ENCODE assay signal across 20 cellular contexts in the genomic region with DNA sequence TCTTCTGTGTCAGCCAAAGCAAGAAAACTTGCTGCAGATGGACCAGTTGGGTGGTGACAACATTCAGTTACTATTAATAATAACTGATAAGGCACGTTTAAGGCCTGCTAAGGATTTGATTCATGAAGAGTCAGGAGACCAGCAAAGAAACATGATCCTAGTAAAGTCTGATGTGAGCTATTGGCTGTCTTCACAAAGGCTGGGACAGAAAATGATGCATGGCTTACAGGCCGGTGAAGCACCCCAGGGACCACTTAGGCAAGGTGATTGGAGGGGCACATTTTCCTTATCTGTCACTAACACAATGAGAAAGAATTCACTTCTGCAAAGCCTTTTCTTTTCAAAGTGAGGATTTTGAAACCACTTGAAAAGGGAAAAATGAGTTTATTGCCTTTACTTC.
A peak's percentile ranks its signal among the peaks of the same experiment; 100 is the strongest.
DNase-seq lines count a peak whose midpoint lies in the region; ATAC-seq and TF ChIP-seq lines count a peak whose summit lies in the region.
"Had no signal": no experiment of that assay in that cellular context is flagged by ENCODE, and none has a peak within 500 bp of the region (broad histone marks: within the 10 kb centered on the region; RNA-seq: fewer than 3 reads in every experiment).

No MANE protein-coding gene starts in this region.

- H4K5ac ChIP-seq in IMR-90 (ENCODE audit: low read depth, low read length), result no peak overlapping the region

- H4K8ac ChIP-seq in IMR-90 (ENCODE audit: low read depth in 2 of 2, low read length in 2 of 2), result no peak overlapping the region

- H3K27ac ChIP-seq in IMR-90 (ENCODE audit: insufficient read depth, low read length), result no peak overlapping the region
- peak overlapping the region; percentile 55 for H3K27ac ChIP-seq in neural cell (ENCODE audit: low read length)
- H3K27ac ChIP-seq: HL-60 had no signal

- peak overlapping the region; percentile 1; the same call in 1 of the 2 replicates for H3K4me2 ChIP-seq in IMR-90 (ENCODE audit: low read depth, low read length)
- no peak overlapping the region for H3K4me2 ChIP-seq in neural cell (ENCODE audit: low read length)
- H3K4me2 ChIP-seq: SK-N-SH had no signal

- H3K4ac ChIP-seq in IMR-90 (ENCODE audit: low read depth, low read length), result peak overlapping the region; percentile 39; the same call in 1 of the 2 replicates

- ATAC-seq in IMR-90 (ENCODE audit: low read depth), result peak; percentile 44; the same call in 1 of the 2 replicates
- ATAC-seq in HG03521 (IDR thresholded peaks at IDR 0.05; ENCODE audit: unreplicated experiment), result no peak
- ATAC-seq: Panc1 had no signal

- no peak overlapping the region for H2AK5ac ChIP-seq in IMR-90 (ENCODE audit: low read depth, low read length)

- H3K4me3 ChIP-seq in IMR-90 (ENCODE audit: insufficient read depth, low read depth, low read length) (no peak overlapping the region), choroid plexus epithelial cell (ENCODE audit: low read depth, low read length) (no peak overlapping the region), neural cell (ENCODE audit: low read length) (peak overlapping the region; percentile 2)

- dilution Hi-C loops in IMR-90 (cut with HindIII; ENCODE audit: low sequenced_read_pairs, unreplicated experiment), result no loop called here

- no peak overlapping the region; the same call in 2 of the 3 replicates for H2BK15ac ChIP-seq in IMR-90 (ENCODE audit: low read depth, low read length)

- no peak overlapping the region for H2BK120ac ChIP-seq in IMR-90 (ENCODE audit: low read depth, low read length)

- H3K79me1 ChIP-seq in IMR-90 (ENCODE audit: low read depth in 1 of 2, low read length in 2 of 2), result no peaks in the 10 kb centered on the region

- no peaks in the 10 kb centered on the region for H3K9me2 ChIP-seq in neural cell (ENCODE audit: insufficient read depth, low read length)
- H3K9me2 ChIP-seq: SK-N-SH had no signal

- H3K36me3 ChIP-seq in IMR-90 (ENCODE audit: control insufficient read depth, insufficient read depth, low read length) (no peaks in the 10 kb centered on the region), neural cell (ENCODE audit: insufficient read depth, low read length) (no peaks in the 10 kb centered on the region)

- peaks cover 7% of the 10 kb centered on the region for H3K4me1 ChIP-seq in IMR-90 (ENCODE audit: control insufficient read depth, insufficient read depth, low read length)

- no peaks in the 10 kb centered on the region for H3K27me3 ChIP-seq in IMR-90 (ENCODE audit: control insufficient read depth, insufficient read depth, low read length)
- no peaks in the 10 kb centered on the region for H3K27me3 ChIP-seq in neural cell (ENCODE audit: insufficient read depth, low read depth, low read length)

- H2AK9ac ChIP-seq in IMR-90 (replicated peaks; ENCODE audit: low read depth, low read length, poor library complexity), result no peak overlapping the region

- H3K56ac ChIP-seq in IMR-90 (ENCODE audit: extremely low read depth, insufficient read depth, low read length), result no peak overlapping the region

- H4K20me1 ChIP-seq in IMR-90 (ENCODE audit: insufficient read depth, low read length) (no peaks in the 10 kb centered on the region), neural cell (ENCODE audit: insufficient read depth) (no peaks in the 10 kb centered on the region)

- CTCF ChIA-PET in IMR-90 (lab: Yijun Ruan, JAX), result no interaction called here

- no CpG with 5 or more reads among the region's 2 CpGs for WGBS in IMR-90 (ENCODE audit: extremely low coverage in 2 of 2, insufficient read length in 1 of 2), 2 experiments

- BruUV-seq in IMR-90 (replicated peaks; lab: Mats Ljungman, UMichigan), result no TSS peak

- peak; percentile 63 for TF ChIP-seq EP300 in neural cell (conservative IDR thresholded peaks at IDR 0.05; ENCODE audit: poor library complexity, severe bottlenecking)

- no peak overlapping the region; the same call in 1 of the 2 replicates for H3K14ac ChIP-seq in IMR-90 (replicated peaks; ENCODE audit: low read depth, low read length)

- H3F3A ChIP-seq in neural cell (ENCODE audit: insufficient read depth, low read length, poor library complexity, severe bottlenecking), result no peaks in the 10 kb centered on the region

- no peak overlapping the region for H4K91ac ChIP-seq in IMR-90 (ENCODE audit: insufficient read depth, low read depth, low read length)

- intact Hi-C loops in IMR-90 (cut with micrococcal nuclease), result no loop called here

- TF ChIP-seq POLR2A in IMR-90 (IDR thresholded peaks at IDR 0.05; ENCODE audit: low read depth, low read length), result no peak

- TF ChIP-seq CTCF in IMR-90 (conservative IDR thresholded peaks at IDR 0.05; ENCODE audit: low read depth, low read length) (no peak), choroid plexus epithelial cell (conservative IDR thresholded peaks at IDR 0.05; ENCODE audit: low read depth, low read length) (no peak), neural cell (IDR thresholded peaks at IDR 0.05; ENCODE audit: poor library complexity, severe bottlenecking) (no peak)

- POLR2A ChIA-PET in IMR-90 (lab: Charles Lee; ENCODE audit: unreplicated experiment), result no interaction called here

- H3K9me3 ChIP-seq in IMR-90 (ENCODE audit: control insufficient read depth, insufficient read depth, low read length) (no peaks in the 10 kb centered on the region), neural cell (ENCODE audit: low read length) (no peaks in the 10 kb centered on the region)
- H3K9me3 ChIP-seq: SK-N-SH had no signal

- H3K9ac ChIP-seq in IMR-90 (ENCODE audit: low read depth, low read length), result no peak overlapping the region
- H3K9ac ChIP-seq in neural cell (ENCODE audit: low read length), result peak overlapping the region; percentile 7
- H3K9ac ChIP-seq: SK-N-SH had no signal

- H3K9me1 ChIP-seq in IMR-90 (ENCODE audit: insufficient read depth, low read length), result no peaks in the 10 kb centered on the region

- no peaks in the 10 kb centered on the region for H3K79me2 ChIP-seq in neural cell (replicated peaks; ENCODE audit: insufficient read depth, low read length)

- in situ Hi-C loops in IMR-90 (cut with MboI; ENCODE audit: low sequenced_read_pairs), result no loop called here

- no peak overlapping the region for H3K23ac ChIP-seq in IMR-90 (ENCODE audit: low read depth, low read length)

- H3K18ac ChIP-seq in IMR-90 (ENCODE audit: low read depth, low read length), result no peak overlapping the region; the same call in 1 of the 2 replicates

- H2BK20ac ChIP-seq in IMR-90 (ENCODE audit: low read depth, low read length), result peak overlapping the region; percentile 27; the same call in 1 of the 2 replicates

- no peak overlapping the region for H2AFZ ChIP-seq in IMR-90 (replicated peaks; ENCODE audit: low read length, poor library complexity)
- no peak overlapping the region for H2AFZ ChIP-seq in neural cell (ENCODE audit: low read depth, low read length)

- DNase-seq in NCI-H2171 treated with DMSO at 0.1 percent for 48 hours (lab: John Stamatoyannopoulos, UW) (peak; percentile 15), NCI-H2171 (lab: John Stamatoyannopoulos, UW) (no peak), IMR-90 (peak; percentile 61), choroid plexus epithelial cell (ENCODE audit: low read depth) (peak; percentile 7), kidney glomerular epithelial cell (lab: John Stamatoyannopoulos, UW) (no peak), islet precursor cell (no peak)
- DNase-seq: 8988T; Calu3; CD4-positive, alpha-beta memory T cell; DMS53; MV-4-11; NCI-H1417 treated with DMSO at 0.1 percent for 48 hours; NCI-H1930; NCI-H226; NCI-H524 treated with DMSO at 0.1 percent for 48 hours; SK-N-SH had no signal

- no peak overlapping the region for H2BK5ac ChIP-seq in IMR-90 (ENCODE audit: low read depth, low read length, poor library complexity, severe bottlenecking)

- TF ChIP-seq RAD21 in IMR-90 (IDR thresholded peaks at IDR 0.05; ENCODE audit: low read length) (no peak), neural cell (conservative IDR thresholded peaks at IDR 0.05) (no peak)

TF ChIP-seq in IMR-90, 13 proteins besides CTCF, POLR2A, EP300 and RAD21:
- TF ChIP-seq FOS (IDR thresholded peaks at IDR 0.05; ENCODE audit: low read depth, low read length) (no peak), BHLHE40 (IDR thresholded peaks at IDR 0.05; ENCODE audit: low read depth, low read length) (peak; percentile 41; the same call in 1 of the 2 replicates)

TF ChIP-seq in neural cell, 6 proteins besides CTCF, POLR2A, EP300 and RAD21:
- TF ChIP-seq EZH2 (IDR thresholded peaks at IDR 0.05; ENCODE audit: borderline replicate concordance, insufficient read depth, low read length, poor library complexity, severe bottlenecking) (no peak), POLR2AphosphoS5 (IDR thresholded peaks at IDR 0.05) (no peak), SMC3 (conservative IDR thresholded peaks at IDR 0.05; ENCODE audit: poor library complexity) (no peak), TAF1 (IDR thresholded peaks at IDR 0.05; ENCODE audit: low read depth) (no peak)
- TF ChIP-seq, protein P1, sequence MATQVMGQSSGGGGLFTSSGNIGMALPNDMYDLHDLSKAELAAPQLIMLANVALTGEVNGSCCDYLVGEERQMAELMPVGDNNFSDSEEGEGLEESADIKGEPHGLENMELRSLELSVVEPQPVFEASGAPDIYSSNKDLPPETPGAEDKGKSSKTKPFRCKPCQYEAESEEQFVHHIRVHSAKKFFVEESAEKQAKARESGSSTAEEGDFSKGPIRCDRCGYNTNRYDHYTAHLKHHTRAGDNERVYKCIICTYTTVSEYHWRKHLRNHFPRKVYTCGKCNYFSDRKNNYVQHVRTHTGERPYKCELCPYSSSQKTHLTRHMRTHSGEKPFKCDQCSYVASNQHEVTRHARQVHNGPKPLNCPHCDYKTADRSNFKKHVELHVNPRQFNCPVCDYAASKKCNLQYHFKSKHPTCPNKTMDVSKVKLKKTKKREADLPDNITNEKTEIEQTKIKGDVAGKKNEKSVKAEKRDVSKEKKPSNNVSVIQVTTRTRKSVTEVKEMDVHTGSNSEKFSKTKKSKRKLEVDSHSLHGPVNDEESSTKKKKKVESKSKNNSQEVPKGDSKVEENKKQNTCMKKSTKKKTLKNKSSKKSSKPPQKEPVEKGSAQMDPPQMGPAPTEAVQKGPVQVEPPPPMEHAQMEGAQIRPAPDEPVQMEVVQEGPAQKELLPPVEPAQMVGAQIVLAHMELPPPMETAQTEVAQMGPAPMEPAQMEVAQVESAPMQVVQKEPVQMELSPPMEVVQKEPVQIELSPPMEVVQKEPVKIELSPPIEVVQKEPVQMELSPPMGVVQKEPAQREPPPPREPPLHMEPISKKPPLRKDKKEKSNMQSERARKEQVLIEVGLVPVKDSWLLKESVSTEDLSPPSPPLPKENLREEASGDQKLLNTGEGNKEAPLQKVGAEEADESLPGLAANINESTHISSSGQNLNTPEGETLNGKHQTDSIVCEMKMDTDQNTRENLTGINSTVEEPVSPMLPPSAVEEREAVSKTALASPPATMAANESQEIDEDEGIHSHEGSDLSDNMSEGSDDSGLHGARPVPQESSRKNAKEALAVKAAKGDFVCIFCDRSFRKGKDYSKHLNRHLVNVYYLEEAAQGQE (IDR thresholded peaks at IDR 0.05; ENCODE audit: borderline replicate concordance), result peak; percentile 46

Comparison
In these comparisons a context has a peak if more than half of its experiments do, and no peak if none do; other contexts are left out.
1. DNase-seq: peak in NCI-H2171 treated with DMSO at 0.1 percent for 48 hours (single experiment), IMR-90 (single experiment) and choroid plexus epithelial cell (single experiment); none in NCI-H2171 (single experiment), kidney glomerular epithelial cell (single experiment) and islet precursor cell (single experiment).